Comparison of ENCODE assay signal across 8 cellular contexts in genomic region chr5:67268233-67269011, GRCh38.
DNase-seq lines count a peak whose midpoint lies in the region; ATAC-seq and TF ChIP-seq lines count a peak whose summit lies in the region.

No MANE protein-coding gene starts in this region.

- no peak for TF ChIP-seq CTCF in BE2C (IDR thresholded peaks at IDR 0.05; ENCODE audit: low read depth, low read length)
- no peak for TF ChIP-seq CTCF in WERI-Rb-1 (IDR thresholded peaks at IDR 0.05; ENCODE audit: low read depth, low read length)

- H3K27ac ChIP-seq in esophagus (ENCODE audit: low read depth in 2 of 2, low read length in 1 of 2), result peak overlapping the region; percentile 95
- H3K27ac ChIP-seq in muscle layer of colon (ENCODE audit: low read depth, low read length), result peak overlapping the region; percentile 95
- no peak overlapping the region for H3K27ac ChIP-seq in WERI-Rb-1

- peaks cover 21% of the 10 kb centered on the region for H3K4me1 ChIP-seq in BE2C
- H3K4me1 ChIP-seq in esophagus (ENCODE audit: control insufficient read depth in 2 of 2, insufficient read depth in 2 of 2, low read length in 1 of 2), result peaks cover 0 to 14% of the 10 kb centered on the region in 2 donors
- H3K4me1 ChIP-seq in muscle layer of colon (ENCODE audit: insufficient read depth, low read length), result peaks cover 65% of the 10 kb centered on the region

- no peaks in the 10 kb centered on the region for H3K27me3 ChIP-seq in BE2C
- no peaks in the 10 kb centered on the region for H3K27me3 ChIP-seq in esophagus (ENCODE audit: control insufficient read depth in 1 of 2, insufficient read depth in 2 of 2, low read length in 2 of 2)
- no peaks in the 10 kb centered on the region for H3K27me3 ChIP-seq in muscle layer of colon (ENCODE audit: control insufficient read depth in 1 of 2, insufficient read depth in 2 of 2, low read length in 2 of 2)
- no peaks in the 10 kb centered on the region for H3K27me3 ChIP-seq in WERI-Rb-1 (ENCODE audit: insufficient read depth, low read depth, severe bottlenecking)

- H3K36me3 ChIP-seq in BE2C (no peaks in the 10 kb centered on the region), esophagus (ENCODE audit: control insufficient read depth in 2 of 2, insufficient read depth in 2 of 2, low read length in 1 of 2) (no peaks in the 10 kb centered on the region), muscle layer of colon (ENCODE audit: insufficient read depth, low read length) (no peaks in the 10 kb centered on the region), WERI-Rb-1 (no peaks in the 10 kb centered on the region)

- H3K9me3 ChIP-seq in BE2C, result no peaks in the 10 kb centered on the region
- no peaks in the 10 kb centered on the region for H3K9me3 ChIP-seq in esophagus (ENCODE audit: control insufficient read depth in 2 of 2, insufficient read depth in 1 of 2, low read depth in 1 of 2, low read length in 1 of 2)
- no peaks in the 10 kb centered on the region for H3K9me3 ChIP-seq in muscle layer of colon (ENCODE audit: low read length)
- H3K9me3 ChIP-seq in WERI-Rb-1 (ENCODE audit: severe bottlenecking), result no peaks in the 10 kb centered on the region

- WGBS in esophagus, 2 donors, result 12 to 18% methylated on average over 10 of the region's 10 CpGs

- no peak for ATAC-seq in GM18502 (IDR thresholded peaks at IDR 0.05; ENCODE audit: poor library complexity, unreplicated experiment)

- H3K4me3 ChIP-seq in BE2C (ENCODE audit: low read depth, low read length) (peak overlapping the region; percentile 32), esophagus (ENCODE audit: low read depth in 1 of 2, low read length in 2 of 2) (no peak overlapping the region), muscle layer of colon (ENCODE audit: low read depth in 1 of 2, low read length in 2 of 2) (peak overlapping the region in 1 of 2 donors; percentile 36), WERI-Rb-1 (ENCODE audit: low read depth, low read length) (no peak overlapping the region)

- no peak overlapping the region for H3K9ac ChIP-seq in muscle layer of colon (ENCODE audit: low read length)

- DNase-seq in BE2C (peak; percentile 83), NCI-H446 (lab: John Stamatoyannopoulos, UW) (peak; percentile 71 to 90), NAMALWA (ENCODE audit: low spot score) (no peak), WERI-Rb-1 (no peak)
- no peak for DNase-seq in stimulated activated CD4-positive, alpha-beta T cell treated with anti-CD3 and anti-CD28 coated beads, Interleukin-2, amount 100 ng/mL, for 24 hours

Comparison
In these comparisons a context has a peak if more than half of its experiments do, and no peak if none do; other contexts are left out.
1. DNase-seq: peak in BE2C (single experiment) and NCI-H446 (2 of 2); none in NAMALWA (single experiment), stimulated activated CD4-positive, alpha-beta T cell treated with anti-CD3 and anti-CD28 coated beads, Interleukin-2, amount 100 ng/mL, for 24 hours (0 of 2) and WERI-Rb-1 (single experiment).